ENCODE assay signal across 18 cellular contexts in the genomic region with DNA sequence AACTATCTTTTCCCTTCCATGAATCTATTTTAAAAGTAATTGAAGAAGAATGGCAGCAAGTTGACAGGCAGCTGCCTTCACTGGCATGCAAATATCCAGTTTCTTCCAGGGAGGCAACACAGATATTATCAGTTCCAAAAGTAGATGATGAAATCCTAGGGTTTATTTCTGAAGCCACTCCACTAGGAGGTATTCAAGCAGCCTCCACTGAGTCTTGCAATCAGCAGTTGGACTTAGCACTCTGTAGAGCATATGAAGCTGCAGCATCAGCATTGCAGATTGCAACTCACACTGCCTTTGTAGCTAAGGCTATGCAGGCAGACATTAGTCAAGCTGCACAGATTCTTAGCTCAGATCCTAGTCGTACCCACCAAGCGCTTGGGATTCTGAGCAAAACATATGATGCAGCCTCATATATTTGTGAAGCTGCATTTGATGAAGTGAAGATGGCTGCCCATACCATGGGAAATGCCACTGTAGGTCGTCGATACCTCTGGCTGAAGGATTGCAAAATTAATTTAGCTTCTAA. TPM values are rescaled to one million over a fixed set of nuclear protein-coding genes. Genes with fewer than 3 reads are reported as not detected.
DNase-seq lines count a peak whose midpoint lies in the region; ATAC-seq and TF ChIP-seq lines count a peak whose summit lies in the region.
"Had no signal": no experiment of that assay in that cellular context is flagged by ENCODE, and none has a peak within 500 bp of the region (broad histone marks: within the 10 kb centered on the region; RNA-seq: fewer than 3 reads in every experiment).

No MANE protein-coding gene starts in this region.

- no peaks in the 10 kb centered on the region for H3K9me3 Mint-ChIP-seq in H9
- H3K9me3 Mint-ChIP-seq in stimulated activated memory B cell treated with anti-CD40 and anti-IgM and Interleukin-4, amounts not matched to agents 10 μg/mL and 1 μg/mL and 100 μg/mL, for 72 hours, result no peaks in the 10 kb centered on the region
- H3K9me3 Mint-ChIP-seq: activated B cell treated with CpG ODN at 0.5 μM for 24 hours; activated naive CD4-positive, alpha-beta T cell treated with anti-CD3 and anti-CD28 coated beads, Interleukin-2, amount 50 U/mL, for 72 hours; CD8-positive, alpha-beta memory T cell; T-cell had no signal

- TF ChIP-seq CTCF in AG10803 (conservative IDR thresholded peaks at IDR 0.05; ENCODE audit: low read length) (peak; percentile 11; the same call in 1 of the 2 replicates), H9 (conservative IDR thresholded peaks at IDR 0.05) (no peak), cardiac fibroblast (IDR thresholded peaks at IDR 0.05; ENCODE audit: low read depth, low read length) (no peak)

- no peak overlapping the region for H3K27ac ChIP-seq in H9 (ENCODE audit: insufficient read length, low read depth, low read length)
- H3K27ac ChIP-seq: heart left ventricle, tibial artery had no signal

- H3K27me3 Mint-ChIP-seq in H9 (ENCODE audit: low read depth), result no peaks in the 10 kb centered on the region
- H3K27me3 Mint-ChIP-seq in stimulated activated memory B cell treated with anti-CD40 and anti-IgM and Interleukin-4, amounts not matched to agents 10 μg/mL and 1 μg/mL and 100 μg/mL, for 72 hours, result no peaks in the 10 kb centered on the region
- H3K27me3 Mint-ChIP-seq: activated B cell treated with CpG ODN at 0.5 μM for 24 hours; CD8-positive, alpha-beta memory T cell; T-cell had no signal

- H3T11ph ChIP-seq in H9 (ENCODE audit: low read length), result no peak overlapping the region

- H4K91ac ChIP-seq in H9 (ENCODE audit: insufficient read length, low read depth, low read length), result no peak overlapping the region

- peaks cover 2% of the 10 kb centered on the region for H4K20me1 ChIP-seq in H9 (ENCODE audit: control insufficient read depth, insufficient read depth, insufficient read length)

- H3K56ac ChIP-seq in H9 (ENCODE audit: insufficient read length, low read depth, low read length), result no peak overlapping the region

- no peaks in the 10 kb centered on the region for H3K4me1 ChIP-seq in H9 (ENCODE audit: insufficient read depth, low read length)
- H3K4me1 ChIP-seq: heart left ventricle, tibial artery had no signal

- H3K23me2 ChIP-seq in H9 (ENCODE audit: insufficient read length, low read depth, low read length, poor library complexity, severe bottlenecking), result no peaks in the 10 kb centered on the region

- H4K5ac ChIP-seq in H9 (ENCODE audit: insufficient read length, low read depth, low read length), result no peak overlapping the region

- H3K4me2 ChIP-seq in H9 (ENCODE audit: insufficient read depth, insufficient read length, low read length), result no peak overlapping the region

- no peak overlapping the region for H4K8ac ChIP-seq in H9 (replicated peaks; ENCODE audit: insufficient read length, low read depth, low read length)

- H3K27me3 ChIP-seq in H9 (ENCODE audit: insufficient read depth, low read length), result no peaks in the 10 kb centered on the region
- H3K27me3 ChIP-seq: heart left ventricle, tibial artery had no signal

- no peaks in the 10 kb centered on the region; the same call in 1 of the 2 replicates for H3K79me2 ChIP-seq in H9 (ENCODE audit: insufficient read depth, low read length)

- H3K36me3 Mint-ChIP-seq in H9 (ENCODE audit: insufficient read depth in 1 of 3, low read depth in 3 of 3), result peaks cover 42 to 88% (median 83%) of the 10 kb centered on the region in 3 experiments; a peak in 6 of 7 replicates
- H3K36me3 Mint-ChIP-seq in stimulated activated memory B cell treated with anti-CD40 and anti-IgM and Interleukin-4, amounts not matched to agents 10 μg/mL and 1 μg/mL and 100 μg/mL, for 72 hours, result peaks cover 44% of the 10 kb centered on the region

- no peak overlapping the region for H2BK120ac ChIP-seq in H9 (ENCODE audit: low read depth, low read length, poor library complexity, severe bottlenecking)

- no peak overlapping the region for H2BK15ac ChIP-seq in H9 (ENCODE audit: low read depth, low read length)

- no peak overlapping the region for H2BK5ac ChIP-seq in H9 (ENCODE audit: insufficient read length, low read length)

- H3K14ac ChIP-seq in H9 (ENCODE audit: insufficient read depth, low read length), result no peak overlapping the region

- DNase-seq in AG10803 (ENCODE audit: low read depth), result peak; percentile 76
- DNase-seq in H9, result no peak
- DNase-seq in cardiac fibroblast (ENCODE audit: low read depth in 2 of 2), result peak; percentile 16 to 54
- peak; percentile 69 for DNase-seq in myocyte (ENCODE audit: low read depth)
- DNase-seq in epidermal melanocyte (ENCODE audit: insufficient read length, low spot score), result no peak
- no peak for DNase-seq in hepatic stellate cell (ENCODE audit: low spot score)
- DNase-seq in NCI-H82 treated with DMSO at 0.1 percent for 48 hours (lab: John Stamatoyannopoulos, UW; ENCODE audit: unreplicated experiment), result no peak
- DNase-seq: activated B cell treated with CpG ODN at 0.5 μM for 24 hours; activated CD8-positive, alpha-beta memory T cell treated with anti-CD3 and anti-CD28 coated beads, Interleukin-2, amount 50 U/mL, for 4 hours; CD8-positive, alpha-beta memory T cell; GOT3; heart left ventricle; NCI-H1092 treated with DMSO at 0.1 percent for 48 hours; stimulated activated CD4-positive, alpha-beta T cell treated with anti-CD3 and anti-CD28 coated beads, Interleukin-1b, Interleukin-23, amount 100 ng/mL, for 48 hours; T-cell; tibial artery had no signal

- H3K4me3 Mint-ChIP-seq in H9, result no peak overlapping the region
- no peak overlapping the region for H3K4me3 Mint-ChIP-seq in stimulated activated memory B cell treated with anti-CD40 and anti-IgM and Interleukin-4, amounts not matched to agents 10 μg/mL and 1 μg/mL and 100 μg/mL, for 72 hours
- H3K4me3 Mint-ChIP-seq: activated B cell treated with CpG ODN at 0.5 μM for 24 hours; CD8-positive, alpha-beta memory T cell; T-cell had no signal

- H2BK20ac ChIP-seq in H9 (ENCODE audit: low read depth, low read length, poor library complexity, severe bottlenecking), result no peak overlapping the region

- no peak for ATAC-seq in stimulated activated memory B cell treated with anti-CD40 and anti-IgM and Interleukin-4, amounts not matched to agents 10 μg/mL and 1 μg/mL and 100 μg/mL, for 72 hours
- ATAC-seq: activated naive CD4-positive, alpha-beta T cell treated with anti-CD3 and anti-CD28 coated beads, Interleukin-2, amount 50 U/mL, for 72 hours; heart left ventricle; T-cell had no signal

- H3K9me3 ChIP-seq in H9 (ENCODE audit: control insufficient read depth, low read depth, low read length), result no peaks in the 10 kb centered on the region
- H3K9me3 ChIP-seq: heart left ventricle, tibial artery had no signal

- no peak overlapping the region; a peak in 1 of 7 replicates for H3K27ac Mint-ChIP-seq in H9
- H3K27ac Mint-ChIP-seq in stimulated activated memory B cell treated with anti-CD40 and anti-IgM and Interleukin-4, amounts not matched to agents 10 μg/mL and 1 μg/mL and 100 μg/mL, for 72 hours, result no peak overlapping the region
- H3K27ac Mint-ChIP-seq: activated B cell treated with CpG ODN at 0.5 μM for 24 hours; activated naive CD4-positive, alpha-beta T cell treated with anti-CD3 and anti-CD28 coated beads, Interleukin-2, amount 50 U/mL, for 72 hours; T-cell had no signal

- H3K23ac ChIP-seq in H9 (ENCODE audit: insufficient read length, low read depth, low read length), result peak overlapping the region; percentile 62

- no peak overlapping the region for H2BK12ac ChIP-seq in H9 (ENCODE audit: insufficient read length, low read depth, low read length)

- H3K18ac ChIP-seq in H9 (ENCODE audit: insufficient read length, low read depth, low read length), result no peak overlapping the region

- H2AFZ ChIP-seq in H9 (ENCODE audit: low read length), result no peak overlapping the region

- peaks cover 6% of the 10 kb centered on the region for H3K79me1 ChIP-seq in H9 (ENCODE audit: insufficient read depth, low read depth, low read length, poor library complexity, severe bottlenecking)

- H3K9ac ChIP-seq in H9 (ENCODE audit: extremely low read depth, insufficient read length, low read length), result no peak overlapping the region

- no peak overlapping the region for H3K4ac ChIP-seq in H9 (ENCODE audit: low read depth, low read length)

- no peaks in the 10 kb centered on the region for H3K4me1 Mint-ChIP-seq in H9
- H3K4me1 Mint-ChIP-seq in stimulated activated memory B cell treated with anti-CD40 and anti-IgM and Interleukin-4, amounts not matched to agents 10 μg/mL and 1 μg/mL and 100 μg/mL, for 72 hours, result no peaks in the 10 kb centered on the region
- H3K4me1 Mint-ChIP-seq: activated B cell treated with CpG ODN at 0.5 μM for 24 hours had no signal

- no peak overlapping the region for H2AK5ac ChIP-seq in H9 (ENCODE audit: insufficient read length, low read length)

- no CpG with 5 or more reads among the region's 4 CpGs for WGBS in H9 (ENCODE audit: extremely low coverage, insufficient read length, low lambda C conversion rate)

- H3K4me3 ChIP-seq in AG10803 (ENCODE audit: low read length) (no peak overlapping the region), cardiac fibroblast (replicated peaks in 1 of 2; ENCODE audit: low read depth in 2 of 2, low read length in 2 of 2) (no peak overlapping the region)
- H3K4me3 ChIP-seq: heart left ventricle, tibial artery had no signal

RNA-seq across cellular contexts. Expression of a gene that starts 18.4 kb away (rescaled TPM):
- 202 and 204 TPM in 2 replicates for total RNA-seq in H9 (2021)
- total RNA-seq in myocyte, result 32.4 and 35.8 TPM in 2 replicates
- 8.6 TPM for polyA plus RNA-seq in myocyte (2012)

RNA-seq across cellular contexts. Expression of a gene that starts 59.7 kb away (rescaled TPM):
- total RNA-seq in H9 (2021), result 673 and 682 TPM in 2 replicates
- 914 and 1,102 TPM in 2 replicates for total RNA-seq in myocyte
- 530 TPM for polyA plus RNA-seq in myocyte (2012)

Comparison
In these comparisons a context has a peak if more than half of its experiments do, and no peak if none do; other contexts are left out.
1. DNase-seq: peak in AG10803 (single experiment), cardiac fibroblast (2 of 2) and myocyte (single experiment); none in H9 (single experiment), epidermal melanocyte (single experiment), hepatic stellate cell (single experiment) and NCI-H82 treated with DMSO at 0.1 percent for 48 hours (single experiment).